8 cellular contexts compared by ENCODE assay signal in the genomic region with DNA sequence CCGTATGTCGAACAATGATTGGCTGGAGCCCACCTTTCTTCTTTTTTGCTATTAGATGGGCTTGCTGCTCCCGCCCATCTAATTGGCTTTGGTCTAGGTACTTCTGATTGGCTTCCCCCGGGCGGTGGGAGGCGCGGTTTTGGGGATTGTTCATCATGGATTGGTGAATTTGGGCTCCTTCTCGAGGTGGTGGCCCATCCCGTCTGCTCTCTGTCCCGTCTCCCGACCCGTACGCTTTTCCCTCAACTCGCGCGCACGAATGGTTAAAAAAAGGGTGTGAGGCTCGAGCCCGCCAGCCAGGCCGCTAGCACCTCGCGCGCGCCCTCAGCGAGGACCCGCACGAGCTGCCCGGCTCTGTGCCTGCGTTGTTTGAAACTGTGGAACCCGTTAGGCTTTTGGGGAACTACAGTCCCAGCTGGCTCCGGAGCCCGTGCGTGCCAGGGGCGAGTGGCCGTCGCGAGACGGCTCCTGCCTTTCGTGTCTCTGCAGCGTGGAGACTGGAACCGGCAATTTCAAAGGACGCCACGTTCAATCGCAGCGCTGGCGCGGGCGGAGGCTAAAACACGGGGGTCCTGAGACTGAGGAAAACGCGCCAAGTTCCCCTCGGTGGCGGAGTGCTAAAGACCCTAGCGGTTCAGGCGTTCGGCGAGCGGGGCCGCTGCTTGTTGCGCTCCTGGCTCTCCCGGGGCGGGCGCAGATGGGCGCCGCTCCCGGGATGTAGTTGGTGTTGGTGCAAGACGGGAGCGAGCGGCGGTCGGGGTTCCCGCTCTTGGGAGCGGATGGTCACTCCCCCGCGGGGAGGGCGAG. TPM values are rescaled to one million over a fixed set of nuclear protein-coding genes. Genes with fewer than 3 reads are reported as not detected.
DNase-seq lines count a peak whose midpoint lies in the region; ATAC-seq, FAIRE-seq and TF ChIP-seq lines count a peak whose summit lies in the region.

USP1 (plus strand) TSS at position 584 of the 807 bp plus-strand sequence. CDS start 2,819 bp downstream, outside the sequence.

- H2BK5ac ChIP-seq in IMR-90 (ENCODE audit: low read depth, low read length, poor library complexity, severe bottlenecking): peak within 1 kb of the TSS; percentile 99

- peak within 1 kb of the TSS; percentile 91 for H2BK120ac ChIP-seq in IMR-90 (ENCODE audit: low read depth, low read length)

- TF ChIP-seq CTCF in D721Med (IDR thresholded peaks at IDR 0.05; ENCODE audit: insufficient read depth, missing control alignments) (no peak), IMR-90 (conservative IDR thresholded peaks at IDR 0.05; ENCODE audit: low read depth, low read length) (no peak)

- H4K91ac ChIP-seq in IMR-90 (ENCODE audit: insufficient read depth, low read depth, low read length): peak within 1 kb of the TSS; percentile 99

- TF ChIP-seq RAD21 in IMR-90 (IDR thresholded peaks at IDR 0.05; ENCODE audit: low read length): no peak

- H2BK20ac ChIP-seq in IMR-90 (ENCODE audit: low read depth, low read length): peak within 1 kb of the TSS; percentile 30; the same call in 1 of the 2 replicates

- H3K4me2 ChIP-seq in IMR-90 (ENCODE audit: low read depth, low read length): peak within 1 kb of the TSS; percentile 99

- DNase-seq in D721Med (ENCODE audit: insufficient read length, low spot score) (peak; percentile 74), IMR-90 (peak; percentile 100), OCI-M1 (lab: John Stamatoyannopoulos, UW) (peak; percentile 99), activated T-cell treated with anti-CD3 and anti-CD28 coated beads for 24 hours (ENCODE audit: low read depth) (peak; percentile 97), epidermal melanocyte (ENCODE audit: insufficient read length, low spot score) (peak; percentile 88)
- DNase-seq in stimulated activated CD8-positive, alpha-beta memory T cell treated with anti-CD3 and anti-CD28 coated beads, Interleukin-4, amount 100 ng/mL, for 1 hour (ENCODE audit: low read depth in 2 of 2, low spot score in 1 of 2): peak; percentile 89 to 95

- peak within 1 kb of the TSS; percentile 91 for H3K18ac ChIP-seq in IMR-90 (ENCODE audit: low read depth, low read length)

- H3K14ac ChIP-seq in IMR-90 (replicated peaks; ENCODE audit: low read depth, low read length): peak within 1 kb of the TSS; percentile 98

- H3K27ac ChIP-seq in IMR-90 (ENCODE audit: insufficient read depth, low read length): peak within 1 kb of the TSS; percentile 99

- H3K4ac ChIP-seq in IMR-90 (ENCODE audit: low read depth, low read length): peak within 1 kb of the TSS; percentile 97

- peak within 1 kb of the TSS; percentile 94 for H2AFZ ChIP-seq in IMR-90 (replicated peaks; ENCODE audit: low read length, poor library complexity)

- CTCF ChIA-PET in IMR-90 (lab: Yijun Ruan, JAX): interaction anchor here (1.5 kb wide), 1 partner anchor 261 kb away, joined by 4 read pairs; no protein-coding TSS in a partner anchor

- H2AK5ac ChIP-seq in IMR-90 (ENCODE audit: low read depth, low read length): peak within 1 kb of the TSS; percentile 85

- in situ Hi-C loops in IMR-90 (cut with MboI; ENCODE audit: low sequenced_read_pairs): no loop called here

- H4K8ac ChIP-seq in IMR-90 (ENCODE audit: low read depth in 2 of 2, low read length in 2 of 2): peak within 1 kb of the TSS; percentile 97 to 99

- 0% methylated on average over 36 of the region's 76 CpGs; no CpG with 5 or more reads in 1 of the 2 experiments for whole genome bisulfite sequencing in IMR-90 (ENCODE audit: extremely low coverage in 2 of 2, insufficient read length in 1 of 2), 2 experiments

- dilution Hi-C loops in IMR-90 (cut with HindIII; ENCODE audit: low sequenced_read_pairs, unreplicated experiment): no loop called here

- peak within 1 kb of the TSS; percentile 97 for H3K23ac ChIP-seq in IMR-90 (ENCODE audit: low read depth, low read length)

- H3K9me3 ChIP-seq in IMR-90 (ENCODE audit: control insufficient read depth, insufficient read depth, low read length): no peaks in the 10 kb centered on the region
- H3K9me3 ChIP-seq in mononuclear cell (ENCODE audit: low read depth, low read length): no peaks in the 10 kb centered on the region

- H3K56ac ChIP-seq in IMR-90 (ENCODE audit: extremely low read depth, insufficient read depth, low read length): peak within 1 kb of the TSS; percentile 99

- intact Hi-C loops in IMR-90 (cut with micrococcal nuclease): loop anchor here (2.0 kb wide), 2 partner anchors 252 to 310 kb away; partner anchors contain the start of gene DOCK7

- peaks cover 6 to 8% of the 10 kb centered on the region in 2 experiments; a peak in 3 of 4 replicates for H3K79me1 ChIP-seq in IMR-90 (ENCODE audit: low read depth in 1 of 2, low read length in 2 of 2)

- H3K4me1 ChIP-seq in IMR-90 (ENCODE audit: control insufficient read depth, insufficient read depth, low read length) (peaks cover 3% of the 10 kb centered on the region; the same call in 1 of the 2 replicates), mononuclear cell (ENCODE audit: insufficient read depth, low read length) (peaks cover 31% of the 10 kb centered on the region)

- 0 out of 2 replicates have a peak, but pooled peaks cover under 1% of the 10 kb centered on the region for H3K9me1 ChIP-seq in IMR-90 (ENCODE audit: insufficient read depth, low read length)

- peak within 1 kb of the TSS; percentile 82 for H3K4me3 ChIP-seq in IMR-90 (ENCODE audit: insufficient read depth, low read depth, low read length)
- H3K4me3 ChIP-seq in mononuclear cell (ENCODE audit: low read length): peak within 1 kb of the TSS; percentile 86

- no TSS peak for BruUV-seq in IMR-90 (replicated peaks; lab: Mats Ljungman, UMichigan)

- peak within 1 kb of the TSS; percentile 99; the same call in 2 of the 3 replicates for H2BK15ac ChIP-seq in IMR-90 (ENCODE audit: low read depth, low read length)

- no peak for FAIRE-seq in D721Med (lab: Jason Lieb, UNC)

- ATAC-seq in GM21528 (IDR thresholded peaks at IDR 0.05; ENCODE audit: low FRiP score, unreplicated experiment): peak; percentile 84
- peak; percentile 91 for ATAC-seq in IMR-90 (ENCODE audit: low read depth)

- H3K27me3 ChIP-seq in IMR-90 (ENCODE audit: control insufficient read depth, insufficient read depth, low read length): no peaks in the 10 kb centered on the region; the same call in 1 of the 2 replicates
- no peaks in the 10 kb centered on the region for H3K27me3 ChIP-seq in mononuclear cell (ENCODE audit: insufficient read depth, low read length)

- H4K20me1 ChIP-seq in IMR-90 (ENCODE audit: insufficient read depth, low read length): peaks cover 5% of the 10 kb centered on the region

- POLR2A ChIA-PET in IMR-90 (lab: Charles Lee; ENCODE audit: unreplicated experiment): no interaction called here

- peak; percentile 41; the same call in 1 of the 2 replicates for TF ChIP-seq POLR2A in IMR-90 (IDR thresholded peaks at IDR 0.05; ENCODE audit: low read depth, low read length)

- H2AK9ac ChIP-seq in IMR-90 (replicated peaks; ENCODE audit: low read depth, low read length, poor library complexity): peak within 1 kb of the TSS; percentile 86

- H4K5ac ChIP-seq in IMR-90 (ENCODE audit: low read depth, low read length): peak within 1 kb of the TSS; percentile 96

- H3K36me3 ChIP-seq in IMR-90 (ENCODE audit: control insufficient read depth, insufficient read depth, low read length): peaks cover under 1% of the 10 kb centered on the region

- peak within 1 kb of the TSS; percentile 99 for H3K9ac ChIP-seq in IMR-90 (ENCODE audit: low read depth, low read length)

TF ChIP-seq in IMR-90, 13 proteins besides CTCF, POLR2A, EP300 and RAD21:
- TF ChIP-seq RCOR1 (IDR thresholded peaks at IDR 0.05; ENCODE audit: insufficient replicate concordance, low read length): no peak
- TF ChIP-seq RFX5 (IDR thresholded peaks at IDR 0.05; ENCODE audit: low read depth, low read length): peak; percentile 23; the same call in 1 of the 2 replicates
- TF ChIP-seq CEBPB (IDR thresholded peaks at IDR 0.05; ENCODE audit: low read depth, low read length): no peak
- TF ChIP-seq MAZ (IDR thresholded peaks at IDR 0.05; ENCODE audit: borderline replicate concordance, low read depth, low read length): 0 out of 2 replicates have a peak, but pooled peaks have one; percentile 11
- peak; percentile 41; the same call in 1 of the 2 replicates for TF ChIP-seq FOS (IDR thresholded peaks at IDR 0.05; ENCODE audit: low read depth, low read length)
- peak; percentile 32; the same call in 1 of the 2 replicates for TF ChIP-seq BHLHE40 (IDR thresholded peaks at IDR 0.05; ENCODE audit: low read depth, low read length)

RNA-seq across cellular contexts. Expression of gene USP1, which starts in this region (rescaled TPM):
- total RNA-seq in IMR-90 (2012; rRNA removed) (9.7 and 26.1 TPM in 2 replicates), mononuclear cell (33.6 TPM)
- polyA plus RNA-seq in IMR-90 (2012; rRNA removed): 5.9 and 7.5 TPM in 2 replicates
- polyA plus RNA-seq in IMR-90 (2012; cell fraction: cytosol; rRNA removed): 1.6 and 2.5 TPM in 2 replicates
- 1.1 and 2.2 TPM in 2 replicates for polyA plus RNA-seq in IMR-90 (2012; cell fraction: nucleus; rRNA removed; ENCODE audit: low replicate concordance)

Comparison
In these comparisons a context has a peak if more than half of its experiments do, and no peak if none do; other contexts are left out.
1. Peak in every context shown above with its lines: DNase-seq, ATAC-seq, H3K4me3 ChIP-seq and H3K27ac ChIP-seq.